In the genomic region with DNA sequence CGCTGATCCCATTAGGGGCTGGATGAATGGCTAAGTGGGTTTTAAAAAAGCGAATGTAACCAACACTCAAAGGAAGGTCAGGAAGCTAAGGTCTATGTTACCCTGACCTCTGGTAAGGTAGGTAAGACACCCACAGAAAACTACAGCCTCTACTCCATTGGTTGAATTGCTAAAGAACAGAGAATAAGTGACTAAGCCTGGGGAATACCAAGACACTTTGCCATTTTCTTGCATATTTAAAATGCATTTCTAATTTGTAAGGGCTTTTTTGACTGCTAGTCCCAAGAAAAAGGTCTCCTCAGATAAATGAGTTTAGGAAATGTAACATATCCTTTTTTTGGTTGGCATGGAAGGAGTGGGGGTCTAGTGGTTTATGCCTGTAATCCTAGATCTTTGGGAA, we compare ENCODE assay signal across 21 cellular contexts.
DNase-seq lines count a peak whose midpoint lies in the region; ATAC-seq and TF ChIP-seq lines count a peak whose summit lies in the region.
"Had no signal": no experiment of that assay in that cellular context is flagged by ENCODE, and none has a peak within 500 bp of the region (broad histone marks: within the 10 kb centered on the region; RNA-seq: fewer than 3 reads in every experiment).

No MANE protein-coding gene starts in this region.

- no peaks in the 10 kb centered on the region for H3K9me3 Mint-ChIP-seq in H9

- H4K91ac ChIP-seq in H9 (ENCODE audit: insufficient read length, low read depth, low read length): no peak overlapping the region

- no peak overlapping the region for H3K23ac ChIP-seq in H9 (ENCODE audit: insufficient read length, low read depth, low read length)

- H4K8ac ChIP-seq in H9 (replicated peaks; ENCODE audit: insufficient read length, low read depth, low read length): no peak overlapping the region

- H3K9ac ChIP-seq in H9 (ENCODE audit: extremely low read depth, insufficient read length, low read length): no peak overlapping the region
- H3K9ac ChIP-seq in skeletal muscle satellite cell (ENCODE audit: low read depth, low read length): no peak overlapping the region

- no peaks in the 10 kb centered on the region for H3K23me2 ChIP-seq in H9 (ENCODE audit: insufficient read length, low read depth, low read length, poor library complexity, severe bottlenecking)

- H3K4me1 ChIP-seq in H9 (ENCODE audit: insufficient read depth, low read length) (no peaks in the 10 kb centered on the region), RWPE2 (ENCODE audit: insufficient read depth, poor library complexity, severe bottlenecking) (peaks cover 27% of the 10 kb centered on the region), skeletal muscle satellite cell (ENCODE audit: control insufficient read depth, insufficient read depth, low read length) (peaks cover 43% of the 10 kb centered on the region)

- H3K4ac ChIP-seq in H9 (ENCODE audit: low read depth, low read length): no peak overlapping the region

- H3K27ac ChIP-seq in H9 (ENCODE audit: insufficient read length, low read depth, low read length) (no peak overlapping the region), RWPE2 (ENCODE audit: poor library complexity, severe bottlenecking) (peak overlapping the region; percentile 61)
- H3K27ac ChIP-seq: RWPE1 had no signal

- H2BK120ac ChIP-seq in H9 (ENCODE audit: low read depth, low read length, poor library complexity, severe bottlenecking): no peak overlapping the region

- no peak overlapping the region for H3K4me3 ChIP-seq in RWPE2 (ENCODE audit: severe bottlenecking)
- H3K4me3 ChIP-seq in epithelial cell of esophagus (ENCODE audit: low read length): no peak overlapping the region
- H3K4me3 ChIP-seq in skeletal muscle satellite cell (ENCODE audit: low read length): peak overlapping the region; percentile 1

- TF ChIP-seq CTCF in H9 (conservative IDR thresholded peaks at IDR 0.05) (no peak), RWPE2 (IDR thresholded peaks at IDR 0.05; ENCODE audit: poor library complexity, severe bottlenecking) (no peak), epithelial cell of esophagus (IDR thresholded peaks at IDR 0.05; ENCODE audit: insufficient read depth, low read depth, low read length, missing control alignments) (no peak)

- H3K27me3 ChIP-seq in H9 (ENCODE audit: insufficient read depth, low read length) (no peaks in the 10 kb centered on the region), RWPE2 (ENCODE audit: insufficient read depth, poor library complexity, severe bottlenecking) (no peaks in the 10 kb centered on the region), skeletal muscle satellite cell (ENCODE audit: control insufficient read depth, insufficient read depth, low read length) (no peaks in the 10 kb centered on the region)

- no peak overlapping the region for H2AK5ac ChIP-seq in H9 (ENCODE audit: insufficient read length, low read length)

- no CpG with 5 or more reads among the region's 2 CpGs for WGBS in H9 (ENCODE audit: extremely low coverage, insufficient read length, low lambda C conversion rate)

- no peak for DNase-seq in H9
- no peak for DNase-seq in RWPE2 (ENCODE audit: low spot score)
- peak; percentile 13 for DNase-seq in epithelial cell of esophagus (ENCODE audit: low read depth)
- no peak for DNase-seq in NCI-H1417 treated with DMSO at 0.1 percent for 48 hours (lab: John Stamatoyannopoulos, UW)
- no peak for DNase-seq in HPDE6-E6E7 (ENCODE audit: extremely low spot score)
- DNase-seq: CD4-positive, CD25-positive, alpha-beta regulatory T cell; COR-L47; DMS 273 treated with DMSO at 0.1 percent for 48 hours; DND-41; GDM1; Kasumi-1; MM.1S; NCI-H1092; NCI-H2081 treated with DMSO at 0.1 percent for 48 hours; NCI-H510A treated with DMSO at 0.1 percent for 48 hours; NCI-H774; OCI-M1 had no signal

- H2BK12ac ChIP-seq in H9 (ENCODE audit: insufficient read length, low read depth, low read length): no peak overlapping the region

- no peak overlapping the region for H3K56ac ChIP-seq in H9 (ENCODE audit: insufficient read length, low read depth, low read length)

- H3K79me1 ChIP-seq in H9 (ENCODE audit: insufficient read depth, low read depth, low read length, poor library complexity, severe bottlenecking): no peaks in the 10 kb centered on the region

- no peak overlapping the region for H2BK15ac ChIP-seq in H9 (ENCODE audit: low read depth, low read length)

- no peak overlapping the region for H2AFZ ChIP-seq in H9 (ENCODE audit: low read length)

- no peak overlapping the region for H3K4me2 ChIP-seq in H9 (ENCODE audit: insufficient read depth, insufficient read length, low read length)
- peak overlapping the region; percentile 36 for H3K4me2 ChIP-seq in skeletal muscle satellite cell (ENCODE audit: low read length)

- ATAC-seq in RWPE2 (ENCODE audit: low read depth) (no peak), GM21390 (IDR thresholded peaks at IDR 0.05; ENCODE audit: unreplicated experiment) (no peak)

- H4K5ac ChIP-seq in H9 (ENCODE audit: insufficient read length, low read depth, low read length): no peak overlapping the region

- H3K27me3 Mint-ChIP-seq in H9 (ENCODE audit: low read depth): no peaks in the 10 kb centered on the region
- H3K27me3 Mint-ChIP-seq: B cell; CD4-positive, CD25-positive, alpha-beta regulatory T cell had no signal

- no peak overlapping the region for H3K4me3 Mint-ChIP-seq in H9
- H3K4me3 Mint-ChIP-seq: B cell; CD4-positive, CD25-positive, alpha-beta regulatory T cell had no signal

- no peaks in the 10 kb centered on the region for H4K20me1 ChIP-seq in H9 (ENCODE audit: control insufficient read depth, insufficient read depth, insufficient read length)

- H3K36me3 Mint-ChIP-seq in H9 (ENCODE audit: insufficient read depth in 1 of 3, low read depth in 3 of 3): no peaks in the 10 kb centered on the region
- H3K36me3 Mint-ChIP-seq: CD4-positive, CD25-positive, alpha-beta regulatory T cell had no signal

- no peaks in the 10 kb centered on the region for H3K9me3 ChIP-seq in H9 (ENCODE audit: control insufficient read depth, low read depth, low read length)
- H3K9me3 ChIP-seq in RWPE2 (ENCODE audit: severe bottlenecking): no peaks in the 10 kb centered on the region
- no peaks in the 10 kb centered on the region for H3K9me3 ChIP-seq in skeletal muscle satellite cell (replicated peaks; ENCODE audit: low read length)

- H3T11ph ChIP-seq in H9 (ENCODE audit: low read length): no peak overlapping the region

- no peak overlapping the region for H2BK20ac ChIP-seq in H9 (ENCODE audit: low read depth, low read length, poor library complexity, severe bottlenecking)

- no peak overlapping the region for H2BK5ac ChIP-seq in H9 (ENCODE audit: insufficient read length, low read length)

- H3K79me2 ChIP-seq in H9 (ENCODE audit: insufficient read depth, low read length): no peaks in the 10 kb centered on the region

- H3K14ac ChIP-seq in H9 (ENCODE audit: insufficient read depth, low read length): no peak overlapping the region

- H3K27ac Mint-ChIP-seq in H9: peak overlapping the region in 2 of 3 experiments; percentile 25 to 76; a peak in 1 of 7 replicates
- H3K27ac Mint-ChIP-seq: B cell; CD4-positive, CD25-positive, alpha-beta regulatory T cell had no signal

- H3K18ac ChIP-seq in H9 (ENCODE audit: insufficient read length, low read depth, low read length): no peak overlapping the region

- peaks cover 20 to 29% of the 10 kb centered on the region in 2 experiments for H3K4me1 Mint-ChIP-seq in H9
- H3K4me1 Mint-ChIP-seq: B cell; CD4-positive, CD25-positive, alpha-beta regulatory T cell had no signal

- no peaks in the 10 kb centered on the region for H3K36me3 ChIP-seq in RWPE2 (ENCODE audit: low read depth)
- no peaks in the 10 kb centered on the region for H3K36me3 ChIP-seq in skeletal muscle satellite cell (ENCODE audit: insufficient read depth, low read length)
